Comparison of ENCODE assay signal across 29 cellular contexts in genomic region chr7:150745086-150745485, GRCh38. TPM values are rescaled to one million over a fixed set of nuclear protein-coding genes. Genes with fewer than 3 reads are reported as not detected.
DNase-seq lines count a peak whose midpoint lies in the region; ATAC-seq lines count a peak whose summit lies in the region.
"Had no signal": no experiment of that assay in that cellular context is flagged by ENCODE, and none has a peak within 500 bp of the region (broad histone marks: within the 10 kb centered on the region; RNA-seq: fewer than 3 reads in every experiment).

No MANE protein-coding gene starts in this region.

- H3K4me1 Mint-ChIP-seq in activated naive CD4-positive, alpha-beta T cell treated with anti-CD3 and anti-CD28 coated beads for 36 hours (ENCODE audit: low read depth) = peaks cover 98% of the 10 kb centered on the region
- peaks cover 83% of the 10 kb centered on the region for H3K4me1 Mint-ChIP-seq in T-helper 17 cell
- H3K4me1 Mint-ChIP-seq in activated naive CD8-positive, alpha-beta T cell treated with anti-CD3 and anti-CD28 coated beads, Interleukin-2, amount 50 U/mL, for 24 hours = peaks cover 96% of the 10 kb centered on the region
- H3K4me1 Mint-ChIP-seq in stimulated activated memory B cell treated with anti-CD40 and anti-IgM and Interleukin-4, amounts not matched to agents 10 μg/mL and 1 μg/mL and 100 μg/mL, for 72 hours = no peaks in the 10 kb centered on the region

- H3K4me3 Mint-ChIP-seq in activated naive CD4-positive, alpha-beta T cell treated with anti-CD3 and anti-CD28 coated beads for 36 hours = peak overlapping the region; percentile 82
- H3K4me3 Mint-ChIP-seq in T-helper 17 cell = peak overlapping the region; percentile 98
- peak overlapping the region; percentile 91 for H3K4me3 Mint-ChIP-seq in activated naive CD8-positive, alpha-beta T cell treated with anti-CD3 and anti-CD28 coated beads, Interleukin-2, amount 50 U/mL, for 24 hours
- no peak overlapping the region for H3K4me3 Mint-ChIP-seq in stimulated activated memory B cell treated with anti-CD40 and anti-IgM and Interleukin-4, amounts not matched to agents 10 μg/mL and 1 μg/mL and 100 μg/mL, for 72 hours
- H3K4me3 Mint-ChIP-seq: neural progenitor cell had no signal

- ATAC-seq in T-helper 17 cell = no peak
- no peak for ATAC-seq in activated naive CD8-positive, alpha-beta T cell treated with anti-CD3 and anti-CD28 coated beads, Interleukin-2, amount 50 U/mL, for 24 hours
- ATAC-seq in stimulated activated memory B cell treated with anti-CD40 and anti-IgM and Interleukin-4, amounts not matched to agents 10 μg/mL and 1 μg/mL and 100 μg/mL, for 72 hours = peak; percentile 14
- no peak for ATAC-seq in activated CD4-positive, CD25-positive, alpha-beta regulatory T cell treated with anti-CD3 and anti-CD28 coated beads, Interleukin-2, amount 50 U/mL, for 24 hours
- ATAC-seq: HCT116 had no signal

- no peak for DNase-seq in activated naive CD4-positive, alpha-beta T cell treated with anti-CD3 and anti-CD28 coated beads for 36 hours
- no peak for DNase-seq in activated naive CD4-positive, alpha-beta T cell treated with anti-CD3 and anti-CD28 coated beads, Interleukin-2, amount 50 U/mL, for 16 hours
- DNase-seq in T-helper 17 cell (no peak), HPDE6-E6E7 (ENCODE audit: extremely low spot score) (no peak), NCI-H1417 treated with DMSO at 0.1 percent for 48 hours (lab: John Stamatoyannopoulos, UW) (no peak)
- DNase-seq in activated naive CD8-positive, alpha-beta T cell treated with anti-CD3 and anti-CD28 coated beads, Interleukin-2, amount 50 U/mL, for 24 hours = no peak
- DNase-seq: activated effector memory CD4-positive, alpha-beta T cell treated with anti-CD3 and anti-CD28 coated beads, Interleukin-2, amount 50 U/mL, for 16 hours; C1 segment of cervical spinal cord; DMS 273 treated with DMSO at 0.1 percent for 48 hours; hippocampal formation; midbrain; MM.1S; NCI-H1694; NCI-H2171; NK-92 treated with Interleukin-12 subunit alpha and Interleukin-12 subunit beta, amount 100 ng/mL, for 24 hours; Peyer's patch; sigmoid colon had no signal

- no peaks in the 10 kb centered on the region for H3K27me3 Mint-ChIP-seq in activated naive CD4-positive, alpha-beta T cell treated with anti-CD3 and anti-CD28 coated beads for 36 hours (ENCODE audit: low read depth)
- H3K27me3 Mint-ChIP-seq in T-helper 17 cell = no peaks in the 10 kb centered on the region
- no peaks in the 10 kb centered on the region for H3K27me3 Mint-ChIP-seq in activated naive CD8-positive, alpha-beta T cell treated with anti-CD3 and anti-CD28 coated beads, Interleukin-2, amount 50 U/mL, for 24 hours
- peaks cover 58% of the 10 kb centered on the region for H3K27me3 Mint-ChIP-seq in stimulated activated memory B cell treated with anti-CD40 and anti-IgM and Interleukin-4, amounts not matched to agents 10 μg/mL and 1 μg/mL and 100 μg/mL, for 72 hours

- CTCF ChIA-PET in activated naive CD4-positive, alpha-beta T cell treated with anti-CD3 and anti-CD28 coated beads for 36 hours (lab: Charles Lee) = interaction anchor here (0.9 to 1.9 kb wide), 3 partner anchors 9 to 76 kb away, joined by 3 to 9 read pairs (median 4); no protein-coding TSS in a partner anchor

- peaks cover 57% of the 10 kb centered on the region for H3K36me3 Mint-ChIP-seq in activated naive CD4-positive, alpha-beta T cell treated with anti-CD3 and anti-CD28 coated beads for 36 hours (ENCODE audit: low read depth)
- peaks cover 34% of the 10 kb centered on the region for H3K36me3 Mint-ChIP-seq in T-helper 17 cell (ENCODE audit: low read depth)
- peaks cover 55% of the 10 kb centered on the region for H3K36me3 Mint-ChIP-seq in activated naive CD8-positive, alpha-beta T cell treated with anti-CD3 and anti-CD28 coated beads, Interleukin-2, amount 50 U/mL, for 24 hours (ENCODE audit: low read depth)
- H3K36me3 Mint-ChIP-seq in stimulated activated memory B cell treated with anti-CD40 and anti-IgM and Interleukin-4, amounts not matched to agents 10 μg/mL and 1 μg/mL and 100 μg/mL, for 72 hours = peaks cover 7% of the 10 kb centered on the region
- H3K36me3 Mint-ChIP-seq: neural progenitor cell had no signal

- intact Hi-C loops in activated naive CD4-positive, alpha-beta T cell treated with anti-CD3 and anti-CD28 coated beads for 36 hours (cut with micrococcal nuclease) = loop anchor here (10.0 kb wide), 1 partner anchor 870 kb away; the partner anchor contains the start of gene ATP6V0E2

- H3K9me3 Mint-ChIP-seq in activated naive CD4-positive, alpha-beta T cell treated with anti-CD3 and anti-CD28 coated beads for 36 hours = no peaks in the 10 kb centered on the region
- peaks cover 3% of the 10 kb centered on the region for H3K9me3 Mint-ChIP-seq in activated naive CD8-positive, alpha-beta T cell treated with anti-CD3 and anti-CD28 coated beads, Interleukin-2, amount 50 U/mL, for 24 hours
- peaks cover 2% of the 10 kb centered on the region for H3K9me3 Mint-ChIP-seq in stimulated activated memory B cell treated with anti-CD40 and anti-IgM and Interleukin-4, amounts not matched to agents 10 μg/mL and 1 μg/mL and 100 μg/mL, for 72 hours

- H3K9me3 ChIP-seq in T-helper 17 cell (ENCODE audit: control insufficient read depth, low read length, poor library complexity, severe bottlenecking) = no peaks in the 10 kb centered on the region
- H3K9me3 ChIP-seq: esophagus muscularis mucosa, Peyer's patch, sigmoid colon, SJCRH30, thoracic aorta had no signal

- H3K27ac Mint-ChIP-seq in activated naive CD4-positive, alpha-beta T cell treated with anti-CD3 and anti-CD28 coated beads for 36 hours = peak overlapping the region; percentile 95
- H3K27ac Mint-ChIP-seq in T-helper 17 cell = peak overlapping the region; percentile 98
- peak overlapping the region; percentile 75 for H3K27ac Mint-ChIP-seq in activated naive CD8-positive, alpha-beta T cell treated with anti-CD3 and anti-CD28 coated beads, Interleukin-2, amount 50 U/mL, for 24 hours
- no peak overlapping the region for H3K27ac Mint-ChIP-seq in stimulated activated memory B cell treated with anti-CD40 and anti-IgM and Interleukin-4, amounts not matched to agents 10 μg/mL and 1 μg/mL and 100 μg/mL, for 72 hours
- H3K27ac Mint-ChIP-seq: neural progenitor cell, progenitor cell of endocrine pancreas had no signal

RNA-seq across cellular contexts. Expression of gene GIMAP5, which starts 7.9 kb away (rescaled TPM):
- total RNA-seq in activated naive CD4-positive, alpha-beta T cell treated with anti-CD3 and anti-CD28 coated beads for 36 hours = 10 to 100 TPM; 32.1 to 32.3 TPM
- 10 to 100 TPM; 44.1 to 65.3 TPM for total RNA-seq in T-helper 17 cell
- total RNA-seq: chondrocyte, G401, progenitor cell of endocrine pancreas, SJCRH30 had no signal

RNA-seq across cellular contexts. Expression of gene GIMAP1, which starts 28.7 kb away (rescaled TPM):
- total RNA-seq in activated naive CD4-positive, alpha-beta T cell treated with anti-CD3 and anti-CD28 coated beads for 36 hours = 1 to 10 TPM; 5.1 to 5.3 TPM
- 10 to 100 TPM; 14.1 to 23.0 TPM for total RNA-seq in T-helper 17 cell
- total RNA-seq: chondrocyte, G401, progenitor cell of endocrine pancreas, SJCRH30 had no signal

RNA-seq across cellular contexts. Expression of gene TMEM176B, which starts 55.1 kb away (rescaled TPM):
- total RNA-seq in activated naive CD4-positive, alpha-beta T cell treated with anti-CD3 and anti-CD28 coated beads for 36 hours = not detected
- total RNA-seq in T-helper 17 cell = not detected
- total RNA-seq: activated CD8-positive, alpha-beta memory T cell treated with anti-CD3 and anti-CD28 coated beads for 36 hours; SJCRH30; T-helper 1 cell treated with Interleukin-12 subunit alpha and Interleukin-12 subunit beta and Interleukin-4 antibody, amounts not matched to agents 30 ng/mL and 1 ng/mL, for 36 hours had no signal

RNA-seq across cellular contexts. Expression of gene TMEM176A, which starts 55.5 kb away (rescaled TPM):
- not detected for total RNA-seq in activated naive CD4-positive, alpha-beta T cell treated with anti-CD3 and anti-CD28 coated beads for 36 hours
- under 1 TPM in 1 of 2 donors, not detected in 1; 0.20 TPM for total RNA-seq in T-helper 17 cell
- total RNA-seq: activated CD8-positive, alpha-beta memory T cell treated with anti-CD3 and anti-CD28 coated beads for 36 hours; chondrocyte; G401; SJCRH30; T-helper 1 cell treated with Interleukin-12 subunit alpha and Interleukin-12 subunit beta and Interleukin-4 antibody, amounts not matched to agents 30 ng/mL and 1 ng/mL, for 36 hours had no signal

RNA-seq across cellular contexts. Expression of gene GIMAP2, which starts 59.6 kb away (rescaled TPM):
- total RNA-seq in activated naive CD4-positive, alpha-beta T cell treated with anti-CD3 and anti-CD28 coated beads for 36 hours = 10 to 100 TPM; 45.0 to 49.5 TPM
- total RNA-seq in T-helper 17 cell = 10 to 100 TPM; 53.7 to 68.2 TPM
- total RNA-seq: chondrocyte, G401, progenitor cell of endocrine pancreas, SJCRH30 had no signal
